ENCODE assay signal across 13 cellular contexts in genomic region chr11:27456140-27456801, GRCh38. TPM values are rescaled to one million over a fixed set of nuclear protein-coding genes. Genes with fewer than 3 reads are reported as not detected.
DNase-seq lines count a peak whose midpoint lies in the region; ATAC-seq and TF ChIP-seq lines count a peak whose summit lies in the region.
"Had no signal": no experiment of that assay in that cellular context is flagged by ENCODE, and none has a peak within 500 bp of the region (broad histone marks: within the 10 kb centered on the region; RNA-seq: fewer than 3 reads in every experiment).

No MANE protein-coding gene starts in this region.

- peak overlapping the region; percentile 33 for H3K27ac Mint-ChIP-seq in type B pancreatic cell
- no peak overlapping the region for H3K27ac Mint-ChIP-seq in activated T-helper 2 cell treated with anti-CD3 and anti-CD28 coated beads, Interferon-gamma antibody, Interleukin-2, Interleukin-4, amounts not matched to agents 10 μg/mL and 5 μg/mL and 100 μg/mL, durations not matched to agents 14 hours and 24 hours and 36 hours
- H3K27ac Mint-ChIP-seq: activated B cell treated with CpG ODN at 0.5 μM for 24 hours; stimulated activated memory B cell treated with anti-CD40 and anti-IgM and Interleukin-4, amounts not matched to agents 10 μg/mL and 1 μg/mL and 100 μg/mL, for 72 hours had no signal

- H3K4me3 ChIP-seq in HUES48 (ENCODE audit: low read depth, low read length) (no peak overlapping the region), kidney epithelial cell (ENCODE audit: low read depth, low read length) (no peak overlapping the region), heart left ventricle (no peak overlapping the region)

- intact Hi-C loops in heart left ventricle (cut with DNase I): no loop called here
- intact Hi-C loops in activated T-helper 2 cell treated with anti-CD3 and anti-CD28 coated beads, Interferon-gamma antibody, Interleukin-2, Interleukin-4, amounts not matched to agents 10 μg/mL and 5 μg/mL and 100 μg/mL, durations not matched to agents 14 hours and 24 hours and 36 hours (cut with micrococcal nuclease): no loop called here

- peak overlapping the region; percentile 37 for H3K4me3 Mint-ChIP-seq in type B pancreatic cell
- no peak overlapping the region for H3K4me3 Mint-ChIP-seq in activated T-helper 2 cell treated with anti-CD3 and anti-CD28 coated beads, Interferon-gamma antibody, Interleukin-2, Interleukin-4, amounts not matched to agents 10 μg/mL and 5 μg/mL and 100 μg/mL, durations not matched to agents 14 hours and 24 hours and 36 hours (ENCODE audit: low read depth)
- H3K4me3 Mint-ChIP-seq: activated B cell treated with CpG ODN at 0.5 μM for 24 hours; stimulated activated memory B cell treated with anti-CD40 and anti-IgM and Interleukin-4, amounts not matched to agents 10 μg/mL and 1 μg/mL and 100 μg/mL, for 72 hours had no signal

- TF ChIP-seq POLR2A in heart left ventricle (IDR thresholded peaks at IDR 0.05): no peak

- no peak overlapping the region for H3K9ac ChIP-seq in HUES48 (ENCODE audit: low read depth, low read length)
- H3K9ac ChIP-seq: KMS-11 had no signal

- no peaks in the 10 kb centered on the region for H3K27me3 Mint-ChIP-seq in type B pancreatic cell
- H3K27me3 Mint-ChIP-seq in activated T-helper 2 cell treated with anti-CD3 and anti-CD28 coated beads, Interferon-gamma antibody, Interleukin-2, Interleukin-4, amounts not matched to agents 10 μg/mL and 5 μg/mL and 100 μg/mL, durations not matched to agents 14 hours and 24 hours and 36 hours (ENCODE audit: low read depth): peaks cover 4% of the 10 kb centered on the region
- H3K27me3 Mint-ChIP-seq: stimulated activated memory B cell treated with anti-CD40 and anti-IgM and Interleukin-4, amounts not matched to agents 10 μg/mL and 1 μg/mL and 100 μg/mL, for 72 hours had no signal

- H3K36me3 ChIP-seq in HUES48 (ENCODE audit: control insufficient read depth, insufficient read depth, low read length) (no peaks in the 10 kb centered on the region; the same call in 1 of the 2 replicates), kidney epithelial cell (ENCODE audit: control insufficient read depth, insufficient read depth, low read length) (no peaks in the 10 kb centered on the region), heart left ventricle (no peaks in the 10 kb centered on the region)

- H3K4me1 ChIP-seq in HUES48 (ENCODE audit: control insufficient read depth, insufficient read depth, low read length): peaks cover 61% of the 10 kb centered on the region
- peaks cover 0 to 26% (median 4%) of the 10 kb centered on the region in 12 donors for H3K4me1 ChIP-seq in heart left ventricle

- H3K27me3 ChIP-seq in HUES48 (ENCODE audit: control insufficient read depth, insufficient read depth, low read length) (no peaks in the 10 kb centered on the region), kidney epithelial cell (ENCODE audit: control insufficient read depth, insufficient read depth, low read length) (no peaks in the 10 kb centered on the region), heart left ventricle (no peaks in the 10 kb centered on the region)

- peaks cover 54% of the 10 kb centered on the region for H3K4me1 Mint-ChIP-seq in type B pancreatic cell (ENCODE audit: unreplicated experiment)
- no peaks in the 10 kb centered on the region for H3K4me1 Mint-ChIP-seq in activated T-helper 2 cell treated with anti-CD3 and anti-CD28 coated beads, Interferon-gamma antibody, Interleukin-2, Interleukin-4, amounts not matched to agents 10 μg/mL and 5 μg/mL and 100 μg/mL, durations not matched to agents 14 hours and 24 hours and 36 hours (ENCODE audit: low read depth)
- H3K4me1 Mint-ChIP-seq: activated B cell treated with CpG ODN at 0.5 μM for 24 hours; stimulated activated memory B cell treated with anti-CD40 and anti-IgM and Interleukin-4, amounts not matched to agents 10 μg/mL and 1 μg/mL and 100 μg/mL, for 72 hours had no signal

- H3K9me3 Mint-ChIP-seq in type B pancreatic cell: no peaks in the 10 kb centered on the region
- no peaks in the 10 kb centered on the region for H3K9me3 Mint-ChIP-seq in activated T-helper 2 cell treated with anti-CD3 and anti-CD28 coated beads, Interferon-gamma antibody, Interleukin-2, Interleukin-4, amounts not matched to agents 10 μg/mL and 5 μg/mL and 100 μg/mL, durations not matched to agents 14 hours and 24 hours and 36 hours
- H3K9me3 Mint-ChIP-seq: activated B cell treated with CpG ODN at 0.5 μM for 24 hours had no signal

- peaks cover 8% of the 10 kb centered on the region for H3K36me3 Mint-ChIP-seq in type B pancreatic cell
- no peaks in the 10 kb centered on the region for H3K36me3 Mint-ChIP-seq in activated T-helper 2 cell treated with anti-CD3 and anti-CD28 coated beads, Interferon-gamma antibody, Interleukin-2, Interleukin-4, amounts not matched to agents 10 μg/mL and 5 μg/mL and 100 μg/mL, durations not matched to agents 14 hours and 24 hours and 36 hours (ENCODE audit: low read depth)

- TF ChIP-seq CTCF in kidney epithelial cell (IDR thresholded peaks at IDR 0.05; ENCODE audit: insufficient read depth, low read length, poor library complexity, severe bottlenecking) (no peak), type B pancreatic cell (conservative IDR thresholded peaks at IDR 0.05) (no peak), heart left ventricle (IDR thresholded peaks at IDR 0.05) (no peak)

- H3K27ac ChIP-seq in HUES48 (ENCODE audit: low read depth, low read length) (peak overlapping the region; percentile 10), heart left ventricle (no peak overlapping the region)
- H3K27ac ChIP-seq: KMS-11 had no signal

- ATAC-seq in heart left ventricle (no peak), HG03432 (IDR thresholded peaks at IDR 0.05; ENCODE audit: unreplicated experiment) (no peak), GM21717 (IDR thresholded peaks at IDR 0.05; ENCODE audit: unreplicated experiment) (no peak)
- ATAC-seq: stimulated activated memory B cell treated with anti-CD40 and anti-IgM and Interleukin-4, amounts not matched to agents 10 μg/mL and 1 μg/mL and 100 μg/mL, for 72 hours had no signal

- DNase-seq in astrocyte of the hippocampus (ENCODE audit: low read depth, low spot score) (peak; percentile 49), kidney epithelial cell (ENCODE audit: low read depth) (peak; percentile 74), type B pancreatic cell (ENCODE audit: extremely low spot score, unreplicated experiment) (no peak), heart left ventricle (no peak)
- no peak for DNase-seq in activated T-helper 2 cell treated with anti-CD3 and anti-CD28 coated beads, Interferon-gamma antibody, Interleukin-2, Interleukin-4, amounts not matched to agents 10 μg/mL and 5 μg/mL and 100 μg/mL, durations not matched to agents 14 hours and 24 hours and 36 hours (ENCODE audit: low spot score)
- DNase-seq: activated B cell treated with CpG ODN at 0.5 μM for 24 hours, GOT3, hippocampal formation had no signal

- H3K9me3 ChIP-seq in HUES48 (ENCODE audit: control insufficient read depth, insufficient read depth, low read length): no peaks in the 10 kb centered on the region
- no peaks in the 10 kb centered on the region for H3K9me3 ChIP-seq in heart left ventricle

- WGBS in heart left ventricle, 4 donors: 60 to 67% (median 62%) methylated on average over 2 of the region's 2 CpGs

RNA-seq across cellular contexts. Expression of gene LGR4, which starts 16.3 kb away (rescaled TPM):
- total RNA-seq in kidney epithelial cell (15.9 and 16.2 TPM in 2 replicates), type B pancreatic cell (ENCODE audit: low replicate concordance) (39.6 and 54.5 TPM in 2 replicates), heart left ventricle (10 to 100 TPM; 15.5 to 39.1 (median 28.8) TPM)
- polyA plus RNA-seq in heart left ventricle: 10 to 100 TPM in 1 of 2 donors, 1 to 10 TPM in 1; 7.4 to 12.3 TPM
- 0.05 and 0.14 TPM in 2 replicates for total RNA-seq in activated T-helper 2 cell treated with anti-CD3 and anti-CD28 coated beads, Interferon-gamma antibody, Interleukin-2, Interleukin-4, amounts not matched to agents 10 μg/mL and 5 μg/mL and 100 μg/mL, durations not matched to agents 14 hours and 24 hours and 36 hours

RNA-seq across cellular contexts. Expression of gene LIN7C, which starts 50.3 kb away (rescaled TPM):
- total RNA-seq in kidney epithelial cell (38.4 and 41.4 TPM in 2 replicates), type B pancreatic cell (ENCODE audit: low replicate concordance) (30.1 and 31.1 TPM in 2 replicates), heart left ventricle (10 to 100 TPM; 13.2 to 24.1 (median 16.6) TPM)
- polyA plus RNA-seq in heart left ventricle: 1 to 10 TPM; 5.0 to 5.6 TPM
- total RNA-seq in activated T-helper 2 cell treated with anti-CD3 and anti-CD28 coated beads, Interferon-gamma antibody, Interleukin-2, Interleukin-4, amounts not matched to agents 10 μg/mL and 5 μg/mL and 100 μg/mL, durations not matched to agents 14 hours and 24 hours and 36 hours: 29.6 and 31.0 TPM in 2 replicates

Comparison
In these comparisons a context has a peak if more than half of its experiments do, and no peak if none do; other contexts are left out.
1. DNase-seq: peak in astrocyte of the hippocampus (single experiment) and kidney epithelial cell (single experiment); none in type B pancreatic cell (single experiment), heart left ventricle (0 of 5) and activated T-helper 2 cell treated with anti-CD3 and anti-CD28 coated beads, Interferon-gamma antibody, Interleukin-2, Interleukin-4, amounts not matched to agents 10 μg/mL and 5 μg/mL and 100 μg/mL, durations not matched to agents 14 hours and 24 hours and 36 hours (single experiment).
2. RNA of gene LGR4, which starts 16.3 kb away (total RNA-seq): 39.6 to 54.5 TPM in type B pancreatic cell, 15.5 to 39.1 TPM in heart left ventricle and 15.9 to 16.2 TPM in kidney epithelial cell; 0.05 to 0.14 TPM in activated T-helper 2 cell treated with anti-CD3 and anti-CD28 coated beads, Interferon-gamma antibody, Interleukin-2, Interleukin-4, amounts not matched to agents 10 μg/mL and 5 μg/mL and 100 μg/mL, durations not matched to agents 14 hours and 24 hours and 36 hours; every median in the first group is over 10 times any median in the second.